In the genomic region with DNA sequence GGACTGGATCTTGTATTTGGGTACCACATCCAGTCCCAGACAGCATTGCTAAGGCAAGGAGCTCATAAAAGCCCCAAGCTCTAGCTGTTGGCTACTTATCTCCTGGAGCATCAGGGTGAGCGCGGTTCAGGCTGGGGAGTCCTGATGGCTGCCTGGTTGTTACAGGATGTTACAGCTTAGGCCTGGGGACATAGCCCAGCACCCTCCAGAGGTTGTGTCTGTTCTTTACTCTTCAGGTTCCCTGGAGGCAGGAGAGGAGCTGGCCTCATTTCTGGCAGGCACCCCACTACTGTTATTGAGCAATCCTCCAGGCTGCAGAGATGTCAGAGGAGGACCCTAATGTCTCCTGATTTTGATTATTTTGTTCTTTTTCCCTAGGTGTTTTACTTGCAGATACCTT, we compare ENCODE assay signal across 18 cellular contexts. TPM values are rescaled to one million over a fixed set of nuclear protein-coding genes. Genes with fewer than 3 reads are reported as not detected.
DNase-seq lines count a peak whose midpoint lies in the region; ATAC-seq and TF ChIP-seq lines count a peak whose summit lies in the region.
"Had no signal": no experiment of that assay in that cellular context is flagged by ENCODE, and none has a peak within 500 bp of the region (broad histone marks: within the 10 kb centered on the region; RNA-seq: fewer than 3 reads in every experiment).

No MANE protein-coding gene starts in this region.

- H3K23ac ChIP-seq in mesendoderm (ENCODE audit: low read length): no peak overlapping the region

- no peak overlapping the region for H3K18ac ChIP-seq in mesendoderm (ENCODE audit: low read length)

- no peak overlapping the region for H3K4me2 ChIP-seq in mesendoderm (ENCODE audit: low read length)

- H3K9me3 ChIP-seq in CD4-positive, alpha-beta T cell (ENCODE audit: control insufficient read depth, low read length): no peaks in the 10 kb centered on the region
- H3K9me3 ChIP-seq: neutrophil had no signal

- no peak overlapping the region for H3K4ac ChIP-seq in mesendoderm (ENCODE audit: low read depth, low read length)

- CTCF ChIA-PET in CD4-positive, alpha-beta T cell (lab: Charles Lee): no interaction called here

- peak; percentile 51 for ATAC-seq in CD4-positive, alpha-beta T cell (ENCODE audit: poor library complexity)
- no peak for ATAC-seq in HG02840 (IDR thresholded peaks at IDR 0.05; ENCODE audit: low FRiP score, unreplicated experiment)
- ATAC-seq: GM12878 had no signal

- H3K27me3 ChIP-seq in CD4-positive, alpha-beta T cell (ENCODE audit: control insufficient read depth, insufficient read depth, low read length): no peaks in the 10 kb centered on the region
- H3K27me3 ChIP-seq in mesendoderm (ENCODE audit: insufficient read depth, low read length, poor library complexity): no peaks in the 10 kb centered on the region

- H3K36me3 Mint-ChIP-seq in CD4-positive, alpha-beta T cell (ENCODE audit: low read depth): peaks cover 13% of the 10 kb centered on the region
- peaks cover 6% of the 10 kb centered on the region for H3K36me3 Mint-ChIP-seq in activated naive CD8-positive, alpha-beta T cell treated with anti-CD3 and anti-CD28 coated beads for 36 hours

- no peak overlapping the region for H2BK120ac ChIP-seq in mesendoderm (ENCODE audit: low read depth, low read length)

- peaks cover 2% of the 10 kb centered on the region for H3K79me1 ChIP-seq in mesendoderm (ENCODE audit: low read length)

- H2BK15ac ChIP-seq in mesendoderm (replicated peaks; ENCODE audit: low read depth): no peak overlapping the region

- intact Hi-C loops in CD4-positive, alpha-beta T cell (cut with DNase I, micrococcal nuclease): no loop called here

- TF ChIP-seq CTCF in CD4-positive, alpha-beta T cell (IDR thresholded peaks at IDR 0.05): no peak

- DNase-seq in CD4-positive, alpha-beta T cell: no peak
- DNase-seq in M059J (ENCODE audit: low read depth): peak; percentile 17
- no peak for DNase-seq in activated naive CD8-positive, alpha-beta T cell treated with anti-CD3 and anti-CD28 coated beads for 36 hours
- DNase-seq in mesendoderm: peak; percentile 39
- DNase-seq in globus pallidus (ENCODE audit: low spot score): no peak
- DNase-seq in NCI-H524 treated with DMSO at 0.1 percent for 48 hours (lab: John Stamatoyannopoulos, UW): no peak
- no peak for DNase-seq in NCI-H2227 (lab: John Stamatoyannopoulos, UW; ENCODE audit: unreplicated experiment)
- DNase-seq: activated CD4-positive, alpha-beta T cell treated with anti-CD3 and anti-CD28 coated beads, Interleukin-2, amount 50 U/mL, for 1 hour; cortex of kidney; GM23248; Karpas-422; NCI-H226; retina; SIG-M5; T1000 had no signal

- no peaks in the 10 kb centered on the region for H3K36me3 ChIP-seq in mesendoderm (ENCODE audit: control insufficient read depth, insufficient read depth, low read length)
- H3K36me3 ChIP-seq: neutrophil had no signal

- H3K9ac ChIP-seq in mesendoderm (ENCODE audit: low read length): no peak overlapping the region
- H3K9ac ChIP-seq: GM23248 had no signal

- no peak overlapping the region for H2BK5ac ChIP-seq in mesendoderm (ENCODE audit: low read length)

- no CpG with 5 or more reads among the region's 2 CpGs for WGBS in mesendoderm (ENCODE audit: extremely low coverage, insufficient coverage, low lambda C conversion rate)

- no peak overlapping the region for H3K4me3 ChIP-seq in mesendoderm (ENCODE audit: low read length)
- H3K4me3 ChIP-seq: GM12878, GM23248 had no signal

- no peaks in the 10 kb centered on the region for H3K27me3 Mint-ChIP-seq in CD4-positive, alpha-beta T cell
- H3K27me3 Mint-ChIP-seq in activated naive CD8-positive, alpha-beta T cell treated with anti-CD3 and anti-CD28 coated beads for 36 hours: no peaks in the 10 kb centered on the region

- POLR2A ChIA-PET in CD4-positive, alpha-beta T cell (lab: Charles Lee): no interaction called here

- H2AK5ac ChIP-seq in mesendoderm (ENCODE audit: low read length): no peak overlapping the region

- H3K79me2 ChIP-seq in mesendoderm (ENCODE audit: control insufficient read depth, insufficient read depth, low read length): no peaks in the 10 kb centered on the region

- H3K4me1 Mint-ChIP-seq in CD4-positive, alpha-beta T cell (ENCODE audit: low read depth): peaks cover 60% of the 10 kb centered on the region
- peaks cover 43% of the 10 kb centered on the region for H3K4me1 Mint-ChIP-seq in activated naive CD8-positive, alpha-beta T cell treated with anti-CD3 and anti-CD28 coated beads for 36 hours

- no peak overlapping the region for H3K4me3 Mint-ChIP-seq in CD4-positive, alpha-beta T cell
- H3K4me3 Mint-ChIP-seq in activated naive CD8-positive, alpha-beta T cell treated with anti-CD3 and anti-CD28 coated beads for 36 hours: no peak overlapping the region

- no peak overlapping the region for H4K5ac ChIP-seq in mesendoderm (ENCODE audit: low read length)

- H4K8ac ChIP-seq in mesendoderm (ENCODE audit: low read depth, low read length): no peak overlapping the region

- H3K27ac ChIP-seq in CD4-positive, alpha-beta T cell (ENCODE audit: low read depth, low read length): no peak overlapping the region
- no peak overlapping the region for H3K27ac ChIP-seq in mesendoderm (ENCODE audit: low read depth, low read length)
- H3K27ac ChIP-seq: GM23248, neutrophil had no signal

- no peak overlapping the region for H3K56ac ChIP-seq in mesendoderm (ENCODE audit: low read length)

- no peaks in the 10 kb centered on the region for H3K4me1 ChIP-seq in mesendoderm (ENCODE audit: control insufficient read depth, low read depth, low read length)

- peak overlapping the region; percentile 37 for H3K27ac Mint-ChIP-seq in CD4-positive, alpha-beta T cell
- peak overlapping the region; percentile 30 for H3K27ac Mint-ChIP-seq in activated naive CD8-positive, alpha-beta T cell treated with anti-CD3 and anti-CD28 coated beads for 36 hours

- no peaks in the 10 kb centered on the region for H3K9me3 Mint-ChIP-seq in CD4-positive, alpha-beta T cell
- no peaks in the 10 kb centered on the region for H3K9me3 Mint-ChIP-seq in activated naive CD8-positive, alpha-beta T cell treated with anti-CD3 and anti-CD28 coated beads for 36 hours

RNA-seq across cellular contexts. Expression of gene APBA2, which starts 26.6 kb away (rescaled TPM):
- total RNA-seq in CD4-positive, alpha-beta T cell: 100 to 1,000 TPM; 123 to 126 TPM
- 9.2 and 11.2 TPM in 2 replicates for total RNA-seq in M059J (2014; rRNA removed; shearing (Covaris generic))
- 10 to 100 TPM; 29.2 to 34.1 TPM for total RNA-seq in activated naive CD8-positive, alpha-beta T cell treated with anti-CD3 and anti-CD28 coated beads for 36 hours
- 6.6 TPM for polyA plus RNA-seq in mesendoderm (2013, experiment 1 of 2)
- 7.2 TPM for polyA plus RNA-seq in mesendoderm (2013, experiment 2 of 2)

Comparison
In these comparisons a context has a peak if more than half of its experiments do, and no peak if none do; other contexts are left out.
1. DNase-seq: peak in M059J (single experiment) and mesendoderm (single experiment); none in CD4-positive, alpha-beta T cell (0 of 10), activated naive CD8-positive, alpha-beta T cell treated with anti-CD3 and anti-CD28 coated beads for 36 hours (single experiment), globus pallidus (single experiment), NCI-H524 treated with DMSO at 0.1 percent for 48 hours (single experiment) and NCI-H2227 (single experiment).